ENCODE assay signal across 9 cellular contexts in the genomic region with DNA sequence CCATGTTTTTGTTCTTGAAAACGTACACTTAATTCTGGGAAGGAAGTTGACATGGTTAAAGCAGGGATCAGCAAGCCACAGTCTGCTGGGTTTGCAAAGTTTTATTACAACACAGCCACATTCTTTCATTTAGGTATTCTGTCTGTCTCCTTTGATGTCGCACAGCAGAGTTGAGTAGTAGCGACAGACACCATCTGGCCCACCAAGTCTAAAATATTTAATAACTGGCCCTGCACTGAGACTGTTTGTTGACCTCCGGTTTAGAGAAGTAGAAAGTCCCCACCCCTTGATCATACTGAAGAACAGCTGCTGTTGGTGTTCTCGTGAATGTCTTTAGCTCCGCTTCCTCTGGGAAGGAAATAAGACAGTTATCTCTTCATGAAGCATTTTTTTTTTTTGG.
DNase-seq lines count a peak whose midpoint lies in the region; ATAC-seq lines count a peak whose summit lies in the region.
"Had no signal": no experiment of that assay in that cellular context is flagged by ENCODE, and none has a peak within 500 bp of the region (broad histone marks: within the 10 kb centered on the region; RNA-seq: fewer than 3 reads in every experiment).

No MANE protein-coding gene starts in this region.

- H3K4me1 ChIP-seq in BLaER1 treated with 17β-estradiol and CSF1 and Interleukin-3, amounts not matched to agents 10 nM and 100 nM, result peaks cover 20 to 57% (median 40%) of the 10 kb centered on the region in 10 experiments

- H3K9ac ChIP-seq in BLaER1 treated with 17β-estradiol and CSF1 and Interleukin-3, amounts not matched to agents 10 nM and 100 nM, result peak overlapping the region in 1 of 11 experiments; percentile 12; a peak in 1 of 22 replicates

- H3K4me2 ChIP-seq in BLaER1 treated with 17β-estradiol and CSF1 and Interleukin-3, amounts not matched to agents 10 nM and 100 nM, result peak overlapping the region; percentile 52 to 84 (median 70)

- peaks cover 0 to 13% (median 0%) of the 10 kb centered on the region in 11 experiments; a peak in 4 of 22 replicates for H3K36me3 ChIP-seq in BLaER1 treated with 17β-estradiol and CSF1 and Interleukin-3, amounts not matched to agents 10 nM and 100 nM

- H3K9me3 ChIP-seq in BLaER1 treated with 17β-estradiol and CSF1 and Interleukin-3, amounts not matched to agents 10 nM and 100 nM (replicated peaks in 1 of 11), result peaks cover 5 to 21% (median 13%) of the 10 kb centered on the region in 11 experiments; a peak in 20 of 22 replicates

- H3K27ac ChIP-seq in BLaER1 treated with 17β-estradiol and CSF1 and Interleukin-3, amounts not matched to agents 10 nM and 100 nM, result peak overlapping the region in 6 of 11 experiments; percentile 22 to 68 (median 62); a peak in 10 of 22 replicates

- ATAC-seq in GM19463 (IDR thresholded peaks at IDR 0.05; ENCODE audit: unreplicated experiment), result peak; percentile 84
- ATAC-seq in HG03432 (IDR thresholded peaks at IDR 0.05; ENCODE audit: unreplicated experiment), result peak; percentile 87
- ATAC-seq in HG02884 (IDR thresholded peaks at IDR 0.05; ENCODE audit: unreplicated experiment), result no peak

- DNase-seq in amniotic epithelial cell (ENCODE audit: low read depth), result peak; percentile 46
- no peak for DNase-seq in superior temporal gyrus (ENCODE audit: extremely low spot score)
- no peak for DNase-seq in NCI-H1092 treated with DMSO at 0.1 percent for 48 hours (lab: John Stamatoyannopoulos, UW)
- no peak for DNase-seq in activated CD4-positive, CD25-positive, alpha-beta regulatory T cell treated with anti-CD3 and anti-CD28 coated beads, Interleukin-2, amount 50 U/mL, for 72 hours
- DNase-seq: COR-L47 had no signal

- no peak overlapping the region; a peak in 1 of 20 replicates for H3K4me3 ChIP-seq in BLaER1 treated with 17β-estradiol and CSF1 and Interleukin-3, amounts not matched to agents 10 nM and 100 nM

- peaks cover 0 to 22% (median 0%) of the 10 kb centered on the region in 11 experiments; a peak in 4 of 22 replicates for H3K27me3 ChIP-seq in BLaER1 treated with 17β-estradiol and CSF1 and Interleukin-3, amounts not matched to agents 10 nM and 100 nM

- H4K20me1 ChIP-seq in BLaER1 treated with 17β-estradiol and CSF1 and Interleukin-3, amounts not matched to agents 10 nM and 100 nM, result no peaks in the 10 kb centered on the region; a peak in 1 of 22 replicates
